17 cellular contexts compared by ENCODE assay signal in the genomic region with DNA sequence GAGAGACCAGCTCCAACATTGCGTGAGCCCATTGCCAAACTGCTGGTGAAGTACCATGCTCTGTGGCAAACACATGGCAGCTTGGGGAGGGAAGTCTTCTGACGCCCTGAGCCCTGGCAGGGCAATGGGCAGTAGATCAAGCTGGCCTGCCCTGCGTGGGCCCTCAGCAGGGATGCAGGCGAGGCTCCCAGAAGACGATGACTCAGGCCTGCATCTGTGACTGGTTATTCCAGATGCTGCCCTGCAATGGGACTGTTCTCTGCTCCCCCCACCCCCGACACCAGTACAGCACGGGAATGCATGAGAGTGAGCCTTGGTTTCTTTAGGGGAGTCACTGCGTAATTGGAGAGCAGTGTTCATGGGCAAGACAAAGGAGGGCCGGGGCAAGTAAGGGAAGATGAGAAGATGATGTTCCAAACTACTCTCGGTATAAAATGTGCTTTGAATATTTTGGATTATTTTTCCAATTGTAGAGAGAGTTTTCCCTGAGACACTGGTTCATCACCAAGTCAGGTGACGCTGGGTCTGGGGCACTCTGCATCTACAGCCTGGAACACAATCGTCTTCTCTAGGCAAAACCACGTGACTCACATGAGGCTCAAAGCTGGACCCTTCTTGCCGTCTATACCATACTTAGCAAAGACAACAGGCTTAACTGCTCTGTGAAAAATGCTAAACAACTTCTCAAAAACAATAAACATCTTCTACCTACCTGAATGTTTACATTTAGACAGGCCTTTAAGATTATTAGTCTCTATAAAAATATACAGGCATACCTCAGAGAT. TPM values are rescaled to one million over a fixed set of nuclear protein-coding genes. Genes with fewer than 3 reads are reported as not detected.
DNase-seq lines count a peak whose midpoint lies in the region; ATAC-seq and TF ChIP-seq lines count a peak whose summit lies in the region.
"Had no signal": no experiment of that assay in that cellular context is flagged by ENCODE, and none has a peak within 500 bp of the region (broad histone marks: within the 10 kb centered on the region; RNA-seq: fewer than 3 reads in every experiment).

No MANE protein-coding gene starts in this region.

- H3K36me3 Mint-ChIP-seq in GM23338 (ENCODE audit: low read depth), result 0 out of 3 replicates have a peak, but pooled peaks cover 6% of the 10 kb centered on the region
- H3K36me3 Mint-ChIP-seq in stimulated activated naive B cell treated with anti-CD40 and anti-IgM and Interleukin-4, amounts not matched to agents 10 μg/mL and 1 μg/mL and 100 μg/mL, for 72 hours, result no peaks in the 10 kb centered on the region
- H3K36me3 Mint-ChIP-seq in activated CD8-positive, alpha-beta T cell treated with anti-CD3 and anti-CD28 coated beads, Interleukin-2, amount 10 ng/mL, durations not matched to agents 7 days and 5 days (ENCODE audit: low read depth), result no peaks in the 10 kb centered on the region

- no peaks in the 10 kb centered on the region for H3K79me2 ChIP-seq in GM23338 (replicated peaks; ENCODE audit: insufficient read depth)

- no peak overlapping the region for H3K4me3 Mint-ChIP-seq in GM23338
- no peak overlapping the region for H3K4me3 Mint-ChIP-seq in stimulated activated naive B cell treated with anti-CD40 and anti-IgM and Interleukin-4, amounts not matched to agents 10 μg/mL and 1 μg/mL and 100 μg/mL, for 72 hours
- H3K4me3 Mint-ChIP-seq in activated CD8-positive, alpha-beta T cell treated with anti-CD3 and anti-CD28 coated beads, Interleukin-2, amount 10 ng/mL, durations not matched to agents 7 days and 5 days, result no peak overlapping the region
- H3K4me3 Mint-ChIP-seq: activated T-cell treated with anti-CD3 and anti-CD28 coated beads, Interleukin-2, amount 50 U/mL, for 72 hours had no signal

- peak; percentile 36 for DNase-seq in AG04450 (ENCODE audit: low read depth, low spot score)
- DNase-seq in GM23338 (ENCODE audit: low spot score), result no peak
- peak; percentile 88 for DNase-seq in adipocyte (ENCODE audit: low read depth)
- peak in 1 of 2 donors; percentile 13 for DNase-seq in foreskin keratinocyte
- no peak for DNase-seq in retina
- DNase-seq in H7, result no peak
- no peak for DNase-seq in stimulated activated naive B cell treated with anti-CD40 and anti-IgM and Interleukin-4, amounts not matched to agents 10 μg/mL and 1 μg/mL and 100 μg/mL, for 72 hours
- no peak for DNase-seq in activated CD8-positive, alpha-beta T cell treated with anti-CD3 and anti-CD28 coated beads, Interleukin-2, amount 10 ng/mL, durations not matched to agents 7 days and 5 days
- DNase-seq: activated CD4-positive, alpha-beta T cell treated with anti-CD3 and anti-CD28 coated beads, Interleukin-2, amount 50 U/mL, for 4 hours; activated T-cell treated with anti-CD3 and anti-CD28 coated beads, Interleukin-2, amount 50 U/mL, for 72 hours; hypothalamus; MV-4-11; NCI-H2081; NCI-H526 had no signal

- H3K27me3 Mint-ChIP-seq in GM23338 (ENCODE audit: insufficient read depth, low read depth, poor library complexity), result peaks cover 6% of the 10 kb centered on the region
- H3K27me3 Mint-ChIP-seq in stimulated activated naive B cell treated with anti-CD40 and anti-IgM and Interleukin-4, amounts not matched to agents 10 μg/mL and 1 μg/mL and 100 μg/mL, for 72 hours, result peaks cover 61 to 74% of the 10 kb centered on the region in 2 donors
- peaks cover 39% of the 10 kb centered on the region for H3K27me3 Mint-ChIP-seq in activated CD8-positive, alpha-beta T cell treated with anti-CD3 and anti-CD28 coated beads, Interleukin-2, amount 10 ng/mL, durations not matched to agents 7 days and 5 days (ENCODE audit: low read depth)

- no peaks in the 10 kb centered on the region for H3K27me3 ChIP-seq in AG04450 (ENCODE audit: control insufficient read depth, insufficient read depth, low read length)
- no peaks in the 10 kb centered on the region for H3K27me3 ChIP-seq in GM23338 (ENCODE audit: insufficient read depth)
- peaks cover 5% of the 10 kb centered on the region for H3K27me3 ChIP-seq in adipocyte (replicated peaks; ENCODE audit: control insufficient read depth, insufficient read depth, low read length)
- H3K27me3 ChIP-seq in foreskin keratinocyte, result peaks cover 16% of the 10 kb centered on the region
- no peaks in the 10 kb centered on the region; the same call in 1 of the 2 replicates for H3K27me3 ChIP-seq in H7 (ENCODE audit: control insufficient read depth, insufficient read depth, low read length)
- H3K27me3 ChIP-seq: uterus had no signal

- CTCF ChIA-PET in AG04450 (lab: Charles Lee), result interaction anchor here (1.4 kb wide), 1 partner anchor 41 kb away, joined by 4 read pairs; no protein-coding TSS in a partner anchor
- CTCF ChIA-PET in activated CD8-positive, alpha-beta T cell treated with anti-CD3 and anti-CD28 coated beads, Interleukin-2, amount 10 ng/mL, durations not matched to agents 7 days and 5 days (lab: Charles Lee), result no interaction called here

- no peak overlapping the region for H2AFZ ChIP-seq in GM23338

- H3K9me3 ChIP-seq in AG04450 (ENCODE audit: control insufficient read depth, insufficient read depth, low read length) (no peaks in the 10 kb centered on the region; the same call in 1 of the 2 replicates), adipocyte (ENCODE audit: control insufficient read depth, low read length) (no peaks in the 10 kb centered on the region)
- H3K9me3 ChIP-seq: uterus had no signal

- H3K27ac ChIP-seq in AG04450 (ENCODE audit: low read depth, low read length) (no peak overlapping the region), GM23338 (ENCODE audit: low read depth) (no peak overlapping the region), foreskin keratinocyte (no peak overlapping the region)
- H3K27ac ChIP-seq: epithelial cell of prostate had no signal

- H4K20me1 ChIP-seq in GM23338 (replicated peaks; ENCODE audit: insufficient read depth), result no peaks in the 10 kb centered on the region

- H3K4me3 ChIP-seq in AG04450 (ENCODE audit: low read depth, low read length) (no peak overlapping the region), GM23338 (no peak overlapping the region), adipocyte (ENCODE audit: low read length) (no peak overlapping the region), H7 (ENCODE audit: insufficient read depth, low read depth, low read length) (no peak overlapping the region)
- H3K4me3 ChIP-seq: uterus had no signal

- H3K4me1 ChIP-seq in GM23338 (ENCODE audit: insufficient read depth) (no peaks in the 10 kb centered on the region), adipocyte (ENCODE audit: control insufficient read depth, insufficient read depth, low read length) (peaks cover 25% of the 10 kb centered on the region), foreskin keratinocyte (no peaks in the 10 kb centered on the region)
- H3K4me1 ChIP-seq: uterus had no signal

- H3K27ac Mint-ChIP-seq in GM23338, result no peak overlapping the region
- H3K27ac Mint-ChIP-seq in stimulated activated naive B cell treated with anti-CD40 and anti-IgM and Interleukin-4, amounts not matched to agents 10 μg/mL and 1 μg/mL and 100 μg/mL, for 72 hours, result no peak overlapping the region
- no peak overlapping the region for H3K27ac Mint-ChIP-seq in activated CD8-positive, alpha-beta T cell treated with anti-CD3 and anti-CD28 coated beads, Interleukin-2, amount 10 ng/mL, durations not matched to agents 7 days and 5 days
- H3K27ac Mint-ChIP-seq: activated T-cell treated with anti-CD3 and anti-CD28 coated beads, Interleukin-2, amount 50 U/mL, for 72 hours had no signal

- TF ChIP-seq CTCF in AG04450 (IDR thresholded peaks at IDR 0.05; ENCODE audit: low read depth, low read length) (no peak), GM23338 (conservative IDR thresholded peaks at IDR 0.05; ENCODE audit: low read depth in 2 of 2) (no peak), foreskin keratinocyte (conservative IDR thresholded peaks at IDR 0.05) (no peak)

- H3K4me2 ChIP-seq in GM23338, result no peak overlapping the region

- no peaks in the 10 kb centered on the region for H3K36me3 ChIP-seq in GM23338 (ENCODE audit: insufficient read depth)
- no peaks in the 10 kb centered on the region for H3K36me3 ChIP-seq in adipocyte (ENCODE audit: control insufficient read depth, insufficient read depth, low read length, severe bottlenecking)
- H3K36me3 ChIP-seq in H7 (replicated peaks; ENCODE audit: control insufficient read depth, insufficient read depth, low read length), result no peaks in the 10 kb centered on the region
- H3K36me3 ChIP-seq: uterus had no signal

- peaks cover 24% of the 10 kb centered on the region for H3K4me1 Mint-ChIP-seq in GM23338
- no peaks in the 10 kb centered on the region for H3K4me1 Mint-ChIP-seq in stimulated activated naive B cell treated with anti-CD40 and anti-IgM and Interleukin-4, amounts not matched to agents 10 μg/mL and 1 μg/mL and 100 μg/mL, for 72 hours
- H3K4me1 Mint-ChIP-seq in activated CD8-positive, alpha-beta T cell treated with anti-CD3 and anti-CD28 coated beads, Interleukin-2, amount 10 ng/mL, durations not matched to agents 7 days and 5 days (ENCODE audit: low read depth), result no peaks in the 10 kb centered on the region

- H3K9ac ChIP-seq in adipocyte (ENCODE audit: low read length), result peak overlapping the region; percentile 35

- ATAC-seq in GM23338 (peak; percentile 48), foreskin keratinocyte (peak; percentile 64)
- no peak for ATAC-seq in stimulated activated naive B cell treated with anti-CD40 and anti-IgM and Interleukin-4, amounts not matched to agents 10 μg/mL and 1 μg/mL and 100 μg/mL, for 72 hours (replicated peaks)
- ATAC-seq in activated CD8-positive, alpha-beta T cell treated with anti-CD3 and anti-CD28 coated beads, Interleukin-2, amount 10 ng/mL, durations not matched to agents 7 days and 5 days, result no peak
- ATAC-seq: activated T-cell treated with anti-CD3 and anti-CD28 coated beads, Interleukin-2, amount 50 U/mL, for 72 hours; left lobe of liver had no signal

- POLR2A ChIA-PET in AG04450 (lab: Yijun Ruan, JAX), result no interaction called here
- POLR2A ChIA-PET in activated CD8-positive, alpha-beta T cell treated with anti-CD3 and anti-CD28 coated beads, Interleukin-2, amount 10 ng/mL, durations not matched to agents 7 days and 5 days (lab: Charles Lee), result no interaction called here

- H3F3A ChIP-seq in GM23338 (replicated peaks; ENCODE audit: low read depth), result no peaks in the 10 kb centered on the region

- H3K9me2 ChIP-seq in GM23338 (ENCODE audit: insufficient read depth), result no peaks in the 10 kb centered on the region

- no peaks in the 10 kb centered on the region for H3K9me3 Mint-ChIP-seq in GM23338
- no peaks in the 10 kb centered on the region for H3K9me3 Mint-ChIP-seq in stimulated activated naive B cell treated with anti-CD40 and anti-IgM and Interleukin-4, amounts not matched to agents 10 μg/mL and 1 μg/mL and 100 μg/mL, for 72 hours
- H3K9me3 Mint-ChIP-seq in activated CD8-positive, alpha-beta T cell treated with anti-CD3 and anti-CD28 coated beads, Interleukin-2, amount 10 ng/mL, durations not matched to agents 7 days and 5 days (ENCODE audit: insufficient read depth), result no peaks in the 10 kb centered on the region
- H3K9me3 Mint-ChIP-seq: activated T-cell treated with anti-CD3 and anti-CD28 coated beads, Interleukin-2, amount 50 U/mL, for 72 hours had no signal

RNA-seq across cellular contexts. Expression of a gene that starts 9.0 kb away (rescaled TPM):
- 52.7 and 54.4 TPM in 2 replicates for polyA plus RNA-seq in AG04450 (2011; rRNA removed)
- polyA minus RNA-seq in AG04450 (2011; rRNA and poly(A)+ RNA removed), result 57.9 and 74.8 TPM in 2 replicates
- 46.5 and 46.6 TPM in 2 replicates for total RNA-seq in GM23338 (2014; rRNA removed; shearing (Covaris generic))
- polyA plus RNA-seq in GM23338 (2016; fragmentation: Nextera tagmentation; extraction: Ambion mirVana), result 14.9 and 15.2 TPM in 2 replicates
- total RNA-seq in foreskin keratinocyte, result 10.2 and 11.2 TPM in 2 replicates
- polyA plus RNA-seq in foreskin keratinocyte, result 5.4 TPM in 2 replicates
- 38.6 and 52.0 TPM in 2 replicates for total RNA-seq in H7 (2014; rRNA removed; shearing (Covaris generic))
- 1 to 10 TPM; 2.5 to 2.6 TPM for total RNA-seq in activated CD8-positive, alpha-beta T cell treated with anti-CD3 and anti-CD28 coated beads, Interleukin-2, amount 10 ng/mL, durations not matched to agents 7 days and 5 days

Comparison
In these comparisons a context has a peak if more than half of its experiments do, and no peak if none do; other contexts are left out.
1. DNase-seq: peak in AG04450 (single experiment) and adipocyte (single experiment); none in GM23338 (single experiment), retina (single experiment), H7 (single experiment), stimulated activated naive B cell treated with anti-CD40 and anti-IgM and Interleukin-4, amounts not matched to agents 10 μg/mL and 1 μg/mL and 100 μg/mL, for 72 hours (single experiment) and activated CD8-positive, alpha-beta T cell treated with anti-CD3 and anti-CD28 coated beads, Interleukin-2, amount 10 ng/mL, durations not matched to agents 7 days and 5 days (single experiment).
2. ATAC-seq: peak in GM23338 (single experiment) and foreskin keratinocyte (single experiment); none in stimulated activated naive B cell treated with anti-CD40 and anti-IgM and Interleukin-4, amounts not matched to agents 10 μg/mL and 1 μg/mL and 100 μg/mL, for 72 hours (0 of 2) and activated CD8-positive, alpha-beta T cell treated with anti-CD3 and anti-CD28 coated beads, Interleukin-2, amount 10 ng/mL, durations not matched to agents 7 days and 5 days (single experiment).